In genomic region chr15:56207092-56207491, GRCh38 we compare ENCODE assay signal across 13 cellular contexts. TPM values are rescaled to one million over a fixed set of nuclear protein-coding genes. Genes with fewer than 3 reads are reported as not detected.
DNase-seq lines count a peak whose midpoint lies in the region; ATAC-seq, FAIRE-seq and TF ChIP-seq lines count a peak whose summit lies in the region.
"Had no signal": no experiment of that assay in that cellular context is flagged by ENCODE, and none has a peak within 500 bp of the region (broad histone marks: within the 10 kb centered on the region; RNA-seq: fewer than 3 reads in every experiment).

No MANE protein-coding gene starts in this region.

- BruUV-seq in Caco-2 (replicated peaks; lab: Mats Ljungman, UMichigan) = no TSS peak

- H3K27me3 Mint-ChIP-seq in activated T-helper 17 cell treated with anti-CD3 and anti-CD28 coated beads, Interleukin-2, amount 50 U/mL, for 72 hours = no peaks in the 10 kb centered on the region
- H3K27me3 Mint-ChIP-seq in mesothelial cell of epicardium (ENCODE audit: low read depth) = no peaks in the 10 kb centered on the region
- no peaks in the 10 kb centered on the region for H3K27me3 Mint-ChIP-seq in Caco-2 (ENCODE audit: insufficient read depth, unreplicated experiment)
- H3K27me3 Mint-ChIP-seq: activated CD4-positive, alpha-beta T cell treated with anti-CD3 and anti-CD28 coated beads, Interleukin-2, amount 10 ng/mL, durations not matched to agents 24 days and 14 days had no signal

- H3K27me3 ChIP-seq in Caco-2 (replicated peaks; ENCODE audit: control insufficient read depth, insufficient read depth, low read length) = no peaks in the 10 kb centered on the region
- H3K27me3 ChIP-seq: stomach had no signal

- CTCF ChIA-PET in Caco-2 (lab: Charles Lee) = no interaction called here

- peaks cover 46% of the 10 kb centered on the region for H3K4me1 Mint-ChIP-seq in activated T-helper 17 cell treated with anti-CD3 and anti-CD28 coated beads, Interleukin-2, amount 50 U/mL, for 72 hours
- peaks cover 12% of the 10 kb centered on the region for H3K4me1 Mint-ChIP-seq in mesothelial cell of epicardium
- no peaks in the 10 kb centered on the region for H3K4me1 Mint-ChIP-seq in Caco-2 (ENCODE audit: low read depth, unreplicated experiment)

- H3K9me3 ChIP-seq in Caco-2 = no peaks in the 10 kb centered on the region
- H3K9me3 ChIP-seq: stomach had no signal

- peak; percentile 90 for FAIRE-seq in GM18507 (lab: Jason Lieb, UNC)

- H3K27ac Mint-ChIP-seq in activated T-helper 17 cell treated with anti-CD3 and anti-CD28 coated beads, Interleukin-2, amount 50 U/mL, for 72 hours = peak overlapping the region; percentile 92
- no peak overlapping the region for H3K27ac Mint-ChIP-seq in mesothelial cell of epicardium
- no peak overlapping the region for H3K27ac Mint-ChIP-seq in Caco-2 (ENCODE audit: unreplicated experiment)

- no peaks in the 10 kb centered on the region for H3K4me1 ChIP-seq in Caco-2

- ATAC-seq in GM21367 (IDR thresholded peaks at IDR 0.05; ENCODE audit: unreplicated experiment) (peak; percentile 54), HG03097 (IDR thresholded peaks at IDR 0.05; ENCODE audit: low FRiP score, unreplicated experiment) (peak; percentile 78)
- ATAC-seq in activated T-helper 17 cell treated with anti-CD3 and anti-CD28 coated beads, Interleukin-2, amount 50 U/mL, for 72 hours (replicated peaks) = peak; percentile 37

- peak overlapping the region; percentile 50 for H3K4me3 Mint-ChIP-seq in activated T-helper 17 cell treated with anti-CD3 and anti-CD28 coated beads, Interleukin-2, amount 50 U/mL, for 72 hours
- H3K4me3 Mint-ChIP-seq in mesothelial cell of epicardium (no peak overlapping the region), Caco-2 (ENCODE audit: unreplicated experiment) (no peak overlapping the region)

- TF ChIP-seq CTCF in foreskin fibroblast (IDR thresholded peaks at IDR 0.05; ENCODE audit: low read depth, low read length) = no peak
- TF ChIP-seq CTCF in mesothelial cell of epicardium (IDR thresholded peaks at IDR 0.05; ENCODE audit: unreplicated experiment) = no peak
- no peak for TF ChIP-seq CTCF in Caco-2 (IDR thresholded peaks at IDR 0.05; ENCODE audit: insufficient read depth in 1 of 2, low read depth in 1 of 2, low read length in 1 of 2, severe bottlenecking in 1 of 2, unreplicated experiment in 1 of 2)

- H3K9me3 Mint-ChIP-seq in activated T-helper 17 cell treated with anti-CD3 and anti-CD28 coated beads, Interleukin-2, amount 50 U/mL, for 72 hours = peaks cover 3% of the 10 kb centered on the region
- peaks cover 43% of the 10 kb centered on the region for H3K9me3 Mint-ChIP-seq in mesothelial cell of epicardium
- no peaks in the 10 kb centered on the region for H3K9me3 Mint-ChIP-seq in Caco-2 (ENCODE audit: unreplicated experiment)

- no peaks in the 10 kb centered on the region for H3K36me3 ChIP-seq in Caco-2 (ENCODE audit: control insufficient read depth, insufficient read depth, low read length)

- intact Hi-C loops in Caco-2 (cut with micrococcal nuclease; ENCODE audit: unreplicated experiment) = no loop called here

- POLR2A ChIA-PET in Caco-2 (lab: Charles Lee) = no interaction called here

- no peak for DNase-seq in GM18507 (ENCODE audit: extremely low spot score, insufficient read length, low read depth)
- no peak for DNase-seq in foreskin fibroblast
- no peak for DNase-seq in mesothelial cell of epicardium (ENCODE audit: low spot score in 2 of 2, unreplicated experiment in 2 of 2)
- no peak for DNase-seq in amygdala (lab: John Stamatoyannopoulos, UW)
- no peak for DNase-seq in Caco-2
- DNase-seq: H7, PC-9, stomach had no signal

- H3K36me3 Mint-ChIP-seq in activated T-helper 17 cell treated with anti-CD3 and anti-CD28 coated beads, Interleukin-2, amount 50 U/mL, for 72 hours (ENCODE audit: low read depth) = peaks cover 15% of the 10 kb centered on the region
- H3K36me3 Mint-ChIP-seq in mesothelial cell of epicardium (peaks cover 43% of the 10 kb centered on the region), Caco-2 (ENCODE audit: insufficient read depth, unreplicated experiment) (no peaks in the 10 kb centered on the region)

- no peak overlapping the region for H3K4me3 ChIP-seq in foreskin fibroblast (ENCODE audit: low read depth in 1 of 2, low read length in 2 of 2)
- no peak overlapping the region for H3K4me3 ChIP-seq in Caco-2 (ENCODE audit: low read depth, low read length)
- H3K4me3 ChIP-seq: PC-9, skin epidermis, stomach had no signal

RNA-seq across cellular contexts. Expression of gene RFX7, which starts 36.6 kb away (rescaled TPM):
- total RNA-seq in activated T-helper 17 cell treated with anti-CD3 and anti-CD28 coated beads, Interleukin-2, amount 50 U/mL, for 72 hours = 10 to 100 TPM; 33.8 to 36.2 TPM
- total RNA-seq in mesothelial cell of epicardium (48.9 to 53.8 TPM (median 51.2 TPM) in 3 replicates), Caco-2 (2022) (8.7 and 10.3 TPM in 2 replicates)
